ENCODE assay signal across 1 cellular context in the genomic region with DNA sequence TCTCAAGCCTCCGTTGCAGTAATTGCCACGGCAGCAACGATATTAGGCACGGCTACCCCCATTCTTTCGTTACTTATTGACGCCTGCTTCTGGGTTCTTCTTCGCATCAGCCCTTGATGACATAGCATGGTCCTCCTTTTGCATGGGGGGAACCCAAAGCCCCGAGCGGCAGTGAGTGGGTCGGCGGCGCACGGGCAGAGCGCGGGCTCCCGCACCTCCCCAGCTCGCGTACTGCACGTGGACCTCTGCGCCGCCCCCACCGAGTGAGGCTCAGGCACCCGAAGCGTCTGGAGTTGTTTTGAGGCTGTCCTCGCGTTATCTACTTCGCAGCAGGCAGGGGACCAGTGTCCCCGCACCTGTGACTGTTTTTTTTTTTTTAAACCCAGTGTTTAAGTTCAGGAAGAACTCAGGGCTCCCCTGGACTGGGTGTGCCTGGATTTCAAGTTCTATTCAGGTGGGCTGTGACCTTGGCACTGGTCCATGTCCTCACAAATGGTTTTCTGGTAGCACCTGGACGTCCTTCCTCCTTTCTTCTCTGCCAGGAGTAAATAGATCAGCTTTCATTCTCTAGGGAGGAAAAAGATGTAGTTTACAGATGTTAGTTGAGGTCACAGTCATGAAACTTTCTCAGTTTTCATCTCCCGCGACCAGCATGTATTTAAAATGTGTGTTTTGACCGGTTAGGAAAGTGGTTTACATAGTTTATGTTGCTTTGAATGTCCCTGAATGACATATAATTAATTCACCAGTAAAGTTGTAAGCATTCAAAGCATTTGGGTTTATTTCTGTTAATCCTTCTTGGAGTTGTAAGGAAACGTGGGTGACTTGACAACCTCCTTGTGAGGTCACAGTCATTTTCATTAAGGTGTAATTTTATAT.
TF ChIP-seq lines count a peak whose summit lies in the region.

No MANE protein-coding gene starts in this region.

TF ChIP-seq in K562, 482 proteins besides CTCF, POLR2A, EP300 and RAD21 (continued from another document):
- TF ChIP-seq, protein P1, sequence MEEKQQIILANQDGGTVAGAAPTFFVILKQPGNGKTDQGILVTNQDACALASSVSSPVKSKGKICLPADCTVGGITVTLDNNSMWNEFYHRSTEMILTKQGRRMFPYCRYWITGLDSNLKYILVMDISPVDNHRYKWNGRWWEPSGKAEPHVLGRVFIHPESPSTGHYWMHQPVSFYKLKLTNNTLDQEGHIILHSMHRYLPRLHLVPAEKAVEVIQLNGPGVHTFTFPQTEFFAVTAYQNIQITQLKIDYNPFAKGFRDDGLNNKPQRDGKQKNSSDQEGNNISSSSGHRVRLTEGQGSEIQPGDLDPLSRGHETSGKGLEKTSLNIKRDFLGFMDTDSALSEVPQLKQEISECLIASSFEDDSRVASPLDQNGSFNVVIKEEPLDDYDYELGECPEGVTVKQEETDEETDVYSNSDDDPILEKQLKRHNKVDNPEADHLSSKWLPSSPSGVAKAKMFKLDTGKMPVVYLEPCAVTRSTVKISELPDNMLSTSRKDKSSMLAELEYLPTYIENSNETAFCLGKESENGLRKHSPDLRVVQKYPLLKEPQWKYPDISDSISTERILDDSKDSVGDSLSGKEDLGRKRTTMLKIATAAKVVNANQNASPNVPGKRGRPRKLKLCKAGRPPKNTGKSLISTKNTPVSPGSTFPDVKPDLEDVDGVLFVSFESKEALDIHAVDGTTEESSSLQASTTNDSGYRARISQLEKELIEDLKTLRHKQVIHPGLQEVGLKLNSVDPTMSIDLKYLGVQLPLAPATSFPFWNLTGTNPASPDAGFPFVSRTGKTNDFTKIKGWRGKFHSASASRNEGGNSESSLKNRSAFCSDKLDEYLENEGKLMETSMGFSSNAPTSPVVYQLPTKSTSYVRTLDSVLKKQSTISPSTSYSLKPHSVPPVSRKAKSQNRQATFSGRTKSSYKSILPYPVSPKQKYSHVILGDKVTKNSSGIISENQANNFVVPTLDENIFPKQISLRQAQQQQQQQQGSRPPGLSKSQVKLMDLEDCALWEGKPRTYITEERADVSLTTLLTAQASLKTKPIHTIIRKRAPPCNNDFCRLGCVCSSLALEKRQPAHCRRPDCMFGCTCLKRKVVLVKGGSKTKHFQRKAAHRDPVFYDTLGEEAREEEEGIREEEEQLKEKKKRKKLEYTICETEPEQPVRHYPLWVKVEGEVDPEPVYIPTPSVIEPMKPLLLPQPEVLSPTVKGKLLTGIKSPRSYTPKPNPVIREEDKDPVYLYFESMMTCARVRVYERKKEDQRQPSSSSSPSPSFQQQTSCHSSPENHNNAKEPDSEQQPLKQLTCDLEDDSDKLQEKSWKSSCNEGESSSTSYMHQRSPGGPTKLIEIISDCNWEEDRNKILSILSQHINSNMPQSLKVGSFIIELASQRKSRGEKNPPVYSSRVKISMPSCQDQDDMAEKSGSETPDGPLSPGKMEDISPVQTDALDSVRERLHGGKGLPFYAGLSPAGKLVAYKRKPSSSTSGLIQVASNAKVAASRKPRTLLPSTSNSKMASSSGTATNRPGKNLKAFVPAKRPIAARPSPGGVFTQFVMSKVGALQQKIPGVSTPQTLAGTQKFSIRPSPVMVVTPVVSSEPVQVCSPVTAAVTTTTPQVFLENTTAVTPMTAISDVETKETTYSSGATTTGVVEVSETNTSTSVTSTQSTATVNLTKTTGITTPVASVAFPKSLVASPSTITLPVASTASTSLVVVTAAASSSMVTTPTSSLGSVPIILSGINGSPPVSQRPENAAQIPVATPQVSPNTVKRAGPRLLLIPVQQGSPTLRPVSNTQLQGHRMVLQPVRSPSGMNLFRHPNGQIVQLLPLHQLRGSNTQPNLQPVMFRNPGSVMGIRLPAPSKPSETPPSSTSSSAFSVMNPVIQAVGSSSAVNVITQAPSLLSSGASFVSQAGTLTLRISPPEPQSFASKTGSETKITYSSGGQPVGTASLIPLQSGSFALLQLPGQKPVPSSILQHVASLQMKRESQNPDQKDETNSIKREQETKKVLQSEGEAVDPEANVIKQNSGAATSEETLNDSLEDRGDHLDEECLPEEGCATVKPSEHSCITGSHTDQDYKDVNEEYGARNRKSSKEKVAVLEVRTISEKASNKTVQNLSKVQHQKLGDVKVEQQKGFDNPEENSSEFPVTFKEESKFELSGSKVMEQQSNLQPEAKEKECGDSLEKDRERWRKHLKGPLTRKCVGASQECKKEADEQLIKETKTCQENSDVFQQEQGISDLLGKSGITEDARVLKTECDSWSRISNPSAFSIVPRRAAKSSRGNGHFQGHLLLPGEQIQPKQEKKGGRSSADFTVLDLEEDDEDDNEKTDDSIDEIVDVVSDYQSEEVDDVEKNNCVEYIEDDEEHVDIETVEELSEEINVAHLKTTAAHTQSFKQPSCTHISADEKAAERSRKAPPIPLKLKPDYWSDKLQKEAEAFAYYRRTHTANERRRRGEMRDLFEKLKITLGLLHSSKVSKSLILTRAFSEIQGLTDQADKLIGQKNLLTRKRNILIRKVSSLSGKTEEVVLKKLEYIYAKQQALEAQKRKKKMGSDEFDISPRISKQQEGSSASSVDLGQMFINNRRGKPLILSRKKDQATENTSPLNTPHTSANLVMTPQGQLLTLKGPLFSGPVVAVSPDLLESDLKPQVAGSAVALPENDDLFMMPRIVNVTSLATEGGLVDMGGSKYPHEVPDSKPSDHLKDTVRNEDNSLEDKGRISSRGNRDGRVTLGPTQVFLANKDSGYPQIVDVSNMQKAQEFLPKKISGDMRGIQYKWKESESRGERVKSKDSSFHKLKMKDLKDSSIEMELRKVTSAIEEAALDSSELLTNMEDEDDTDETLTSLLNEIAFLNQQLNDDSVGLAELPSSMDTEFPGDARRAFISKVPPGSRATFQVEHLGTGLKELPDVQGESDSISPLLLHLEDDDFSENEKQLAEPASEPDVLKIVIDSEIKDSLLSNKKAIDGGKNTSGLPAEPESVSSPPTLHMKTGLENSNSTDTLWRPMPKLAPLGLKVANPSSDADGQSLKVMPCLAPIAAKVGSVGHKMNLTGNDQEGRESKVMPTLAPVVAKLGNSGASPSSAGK (IDR thresholded peaks at IDR 0.05): peak; percentile 58; the same call in 1 of the 2 replicates
- peak; percentile 54; the same call in 1 of the 2 replicates for TF ChIP-seq ZNF384 (IDR thresholded peaks at IDR 0.05; ENCODE audit: low read depth, low read length)
- TF ChIP-seq, protein P2, sequence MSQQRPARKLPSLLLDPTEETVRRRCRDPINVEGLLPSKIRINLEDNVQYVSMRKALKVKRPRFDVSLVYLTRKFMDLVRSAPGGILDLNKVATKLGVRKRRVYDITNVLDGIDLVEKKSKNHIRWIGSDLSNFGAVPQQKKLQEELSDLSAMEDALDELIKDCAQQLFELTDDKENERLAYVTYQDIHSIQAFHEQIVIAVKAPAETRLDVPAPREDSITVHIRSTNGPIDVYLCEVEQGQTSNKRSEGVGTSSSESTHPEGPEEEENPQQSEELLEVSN (IDR thresholded peaks at IDR 0.05; ENCODE audit: borderline replicate concordance in 1 of 2, extremely low read depth in 1 of 2, insufficient read depth in 1 of 2, insufficient read length in 1 of 2, low read depth in 1 of 2, low read length in 1 of 2, poor library complexity in 1 of 2, severe bottlenecking in 1 of 2): peak; percentile 59 to 85
- TF ChIP-seq EZH2 (IDR thresholded peaks at IDR 0.05; ENCODE audit: borderline replicate concordance, low read depth, low read length): peak; percentile 85; the same call in 1 of the 2 replicates
- TF ChIP-seq CBX2 (IDR thresholded peaks at IDR 0.05; ENCODE audit: insufficient read depth, low read length, poor library complexity, severe bottlenecking): peak; percentile 71
- TF ChIP-seq PRPF4 (IDR thresholded peaks at IDR 0.05; ENCODE audit: insufficient read depth, low read depth, low read length, poor library complexity, severe bottlenecking): no peak
- peak; percentile 29; the same call in 1 of the 2 replicates for TF ChIP-seq RNF2 (IDR thresholded peaks at IDR 0.05)
- TF ChIP-seq KAT8 (IDR thresholded peaks at IDR 0.05; ENCODE audit: low read depth): no peak
